In genomic region chr6:38164671-38165108, GRCh38 we compare ENCODE assay signal across 22 cellular contexts.
"Had no signal": no experiment of that assay in that cellular context is flagged by ENCODE, and none has a peak within 500 bp of the region (broad histone marks: within the 10 kb centered on the region; RNA-seq: fewer than 3 reads in every experiment).

No MANE protein-coding gene starts in this region.

- H3K4me3 ChIP-seq: ovary, psoas muscle, right atrium auricular region, thoracic aorta, vagina had no signal

- H3K27ac ChIP-seq: ovary, psoas muscle, right atrium auricular region, thoracic aorta, vagina had no signal

- H3K27me3 Mint-ChIP-seq: activated naive CD8-positive, alpha-beta T cell treated with anti-CD3 and anti-CD28 coated beads, Interleukin-2, amount 10 ng/mL, durations not matched to agents 7 days and 5 days; T-cell; type B pancreatic cell had no signal

- H3K4me3 Mint-ChIP-seq: activated CD8-positive, alpha-beta T cell treated with anti-CD3 and anti-CD28 coated beads, Interleukin-2, amount 10 ng/mL, durations not matched to agents 7 days and 5 days; activated naive CD8-positive, alpha-beta T cell treated with anti-CD3 and anti-CD28 coated beads, Interleukin-2, amount 10 ng/mL, durations not matched to agents 7 days and 5 days; natural killer cell; T-cell; T-helper 2 cell treated with Interferon-gamma antibody and Interleukin-4, amounts not matched to agents 5 μg/mL and 100 μg/mL, for 36 hours; type B pancreatic cell had no signal

- ATAC-seq: activated CD8-positive, alpha-beta T cell treated with anti-CD3 and anti-CD28 coated beads, Interleukin-2, amount 10 ng/mL, durations not matched to agents 7 days and 5 days; natural killer cell; psoas muscle; T-cell had no signal

- H3K27me3 ChIP-seq: ovary, right atrium auricular region, vagina had no signal

- H3K4me1 Mint-ChIP-seq: activated naive CD8-positive, alpha-beta T cell treated with anti-CD3 and anti-CD28 coated beads, Interleukin-2, amount 10 ng/mL, durations not matched to agents 7 days and 5 days had no signal

- DNase-seq: activated CD4-positive, alpha-beta T cell treated with anti-CD3 and anti-CD28 coated beads for 1 hour; activated CD4-positive, alpha-beta T cell treated with anti-CD3 and anti-CD28 coated beads, Interleukin-2, amount 50 U/mL, for 1 hour; activated CD8-positive, alpha-beta T cell treated with anti-CD3 and anti-CD28 coated beads, Interleukin-2, amount 10 ng/mL, durations not matched to agents 7 days and 5 days; activated naive CD4-positive, alpha-beta T cell treated with Interleukin-2 at 50 U/mL for 16 hours; activated naive CD8-positive, alpha-beta T cell treated with anti-CD3 and anti-CD28 coated beads, Interleukin-2, amount 10 ng/mL, durations not matched to agents 7 days and 5 days; activated T-cell treated with anti-CD3 and anti-CD28 coated beads, Interleukin-2, amount 50 U/mL, for 1 hour; amygdala; cerebellar nuclear complex; cortex of kidney; foreskin fibroblast; midbrain; natural killer cell; psoas muscle; stimulated activated naive CD4-positive, alpha-beta T cell; T-cell had no signal

- H3K36me3 ChIP-seq: ovary, right atrium auricular region, thoracic aorta, vagina had no signal

- H3K4me1 ChIP-seq: psoas muscle, right atrium auricular region, vagina had no signal

- H3K9me3 ChIP-seq: ovary, psoas muscle, right atrium auricular region, thoracic aorta, vagina had no signal

- H3K9me3 Mint-ChIP-seq: activated naive CD8-positive, alpha-beta T cell treated with anti-CD3 and anti-CD28 coated beads, Interleukin-2, amount 10 ng/mL, durations not matched to agents 7 days and 5 days; activated T-helper 2 cell treated with anti-CD3 and anti-CD28 coated beads, Interferon-gamma antibody, Interleukin-2, Interleukin-4, amounts not matched to agents 10 μg/mL and 5 μg/mL and 100 μg/mL, durations not matched to agents 14 hours and 24 hours and 36 hours; natural killer cell; T-cell; T-helper 2 cell treated with Interferon-gamma antibody and Interleukin-4, amounts not matched to agents 5 μg/mL and 100 μg/mL, for 36 hours had no signal

- H3K27ac Mint-ChIP-seq: activated CD8-positive, alpha-beta T cell treated with anti-CD3 and anti-CD28 coated beads, Interleukin-2, amount 10 ng/mL, durations not matched to agents 7 days and 5 days; activated naive CD8-positive, alpha-beta T cell treated with anti-CD3 and anti-CD28 coated beads, Interleukin-2, amount 10 ng/mL, durations not matched to agents 7 days and 5 days; activated T-helper 2 cell treated with anti-CD3 and anti-CD28 coated beads, Interferon-gamma antibody, Interleukin-2, Interleukin-4, amounts not matched to agents 10 μg/mL and 5 μg/mL and 100 μg/mL, durations not matched to agents 14 hours and 24 hours and 36 hours; T-cell; T-helper 2 cell treated with Interferon-gamma antibody and Interleukin-4, amounts not matched to agents 5 μg/mL and 100 μg/mL, for 36 hours had no signal

- H3K36me3 Mint-ChIP-seq: natural killer cell had no signal
